ENCODE assay signal across 15 cellular contexts in the genomic region with DNA sequence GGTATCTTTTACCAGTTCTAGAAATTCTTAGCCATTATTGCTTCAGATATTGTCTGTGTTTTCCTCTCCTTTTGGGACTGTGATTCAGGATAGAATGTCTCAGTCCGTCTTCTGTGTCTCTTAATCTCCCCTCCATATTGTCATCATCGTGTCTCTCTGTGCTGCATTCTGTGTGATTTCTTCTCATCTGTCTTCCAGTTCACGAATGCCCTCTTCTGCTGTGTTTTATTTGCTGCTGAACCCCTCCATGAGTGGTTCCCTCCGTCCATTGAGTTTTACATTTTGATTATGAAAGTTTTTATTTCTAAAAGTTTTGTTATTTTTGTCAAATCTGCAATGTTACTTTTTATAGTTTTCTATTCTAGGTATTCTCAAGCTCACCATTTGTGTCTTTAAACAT. TPM values are rescaled to one million over a fixed set of nuclear protein-coding genes. Genes with fewer than 3 reads are reported as not detected.
DNase-seq lines count a peak whose midpoint lies in the region; TF ChIP-seq lines count a peak whose summit lies in the region.
"Had no signal": no experiment of that assay in that cellular context is flagged by ENCODE, and none has a peak within 500 bp of the region (broad histone marks: within the 10 kb centered on the region; RNA-seq: fewer than 3 reads in every experiment).

No MANE protein-coding gene starts in this region.

- H3K36me3 ChIP-seq in BLaER1: peaks cover 48% of the 10 kb centered on the region
- H3K36me3 ChIP-seq in CD4-positive, alpha-beta memory T cell (ENCODE audit: insufficient read depth, low read length): peaks cover 11% of the 10 kb centered on the region
- H3K36me3 ChIP-seq in PC-9 (ENCODE audit: low read depth): 0 out of 2 replicates have a peak, but pooled peaks cover 3% of the 10 kb centered on the region

- no TSS peak for BruUV-seq in PC-9 (replicated peaks; lab: Mats Ljungman, UMichigan)

- no peaks in the 10 kb centered on the region for H3K79me2 ChIP-seq in PC-9 (ENCODE audit: low read depth)

- H3K9ac ChIP-seq in BLaER1: no peak overlapping the region
- H3K9ac ChIP-seq: GM23248, KMS-11 had no signal

- intact Hi-C loops in CD4-positive, alpha-beta memory T cell (cut with micrococcal nuclease): no loop called here
- intact Hi-C loops in PC-9 (cut with micrococcal nuclease; ENCODE audit: unreplicated experiment): no loop called here

- H3K27ac Mint-ChIP-seq in CD4-positive, alpha-beta memory T cell: peak overlapping the region in 4 of 7 donors; percentile 5 to 79 (median 49)
- no peak overlapping the region for H3K27ac Mint-ChIP-seq in endothelial cell (ENCODE audit: unreplicated experiment)
- H3K27ac Mint-ChIP-seq: CD4-positive, CD25-positive, alpha-beta regulatory T cell; IgD-negative memory B cell had no signal

- H3K4me3 ChIP-seq in BLaER1: no peak overlapping the region
- H3K4me3 ChIP-seq in CD4-positive, alpha-beta memory T cell (ENCODE audit: low read length in 2 of 2): no peak overlapping the region
- H3K4me3 ChIP-seq in PC-9: no peak overlapping the region
- H3K4me3 ChIP-seq: A549, GM23248 had no signal

- H3K4me2 ChIP-seq in BLaER1 (peak overlapping the region; percentile 92), PC-9 (no peak overlapping the region)
- H3K4me2 ChIP-seq: A549, KMS-11 had no signal

- H3K27me3 Mint-ChIP-seq in CD4-positive, alpha-beta memory T cell: no peaks in the 10 kb centered on the region
- H3K27me3 Mint-ChIP-seq in endothelial cell (ENCODE audit: unreplicated experiment): peaks cover 4% of the 10 kb centered on the region
- H3K27me3 Mint-ChIP-seq: CD4-positive, CD25-positive, alpha-beta regulatory T cell; IgD-negative memory B cell had no signal

- H2AFZ ChIP-seq in PC-9: no peak overlapping the region
- H2AFZ ChIP-seq: GM23248 had no signal

- H4K20me1 ChIP-seq in BLaER1 (peaks cover 39% of the 10 kb centered on the region), PC-9 (ENCODE audit: insufficient read depth) (peaks cover 14% of the 10 kb centered on the region)

- no peaks in the 10 kb centered on the region for H3K9me2 ChIP-seq in PC-9 (ENCODE audit: insufficient read depth)

- POLR2A ChIA-PET in CD4-positive, alpha-beta memory T cell (lab: Charles Lee; ENCODE audit: partially characterized antibody): no interaction called here
- POLR2A ChIA-PET in PC-9 (lab: Charles Lee; ENCODE audit: unreplicated experiment): no interaction called here

- H3K27me3 ChIP-seq in BLaER1: no peaks in the 10 kb centered on the region
- no peaks in the 10 kb centered on the region for H3K27me3 ChIP-seq in CD4-positive, alpha-beta memory T cell (ENCODE audit: insufficient read depth, low read length)
- H3K27me3 ChIP-seq in PC-9 (ENCODE audit: insufficient read depth, low read depth): no peaks in the 10 kb centered on the region

- CTCF ChIA-PET in CD4-positive, alpha-beta memory T cell (lab: Charles Lee; ENCODE audit: partially characterized antibody): no interaction called here
- CTCF ChIA-PET in PC-9 (lab: Charles Lee): no interaction called here

- peaks cover 16 to 31% of the 10 kb centered on the region in 2 donors for H3K36me3 Mint-ChIP-seq in CD4-positive, alpha-beta memory T cell
- H3K36me3 Mint-ChIP-seq in endothelial cell (ENCODE audit: low read depth, unreplicated experiment): peaks cover 18% of the 10 kb centered on the region

- TF ChIP-seq CTCF in endothelial cell (IDR thresholded peaks at IDR 0.05; ENCODE audit: unreplicated experiment) (no peak), PC-9 (conservative IDR thresholded peaks at IDR 0.05) (no peak)

- H3K4me3 Mint-ChIP-seq in CD4-positive, alpha-beta memory T cell: no peak overlapping the region
- H3K4me3 Mint-ChIP-seq in endothelial cell (ENCODE audit: unreplicated experiment): peak overlapping the region; percentile 21
- H3K4me3 Mint-ChIP-seq: CD4-positive, CD25-positive, alpha-beta regulatory T cell; IgD-negative memory B cell had no signal

- peaks cover 9% of the 10 kb centered on the region; the same call in 1 of the 2 replicates for H3K9me3 ChIP-seq in BLaER1
- no peaks in the 10 kb centered on the region for H3K9me3 ChIP-seq in CD4-positive, alpha-beta memory T cell (ENCODE audit: control insufficient read depth in 1 of 2, low read length in 2 of 2)
- no peaks in the 10 kb centered on the region for H3K9me3 ChIP-seq in PC-9 (ENCODE audit: insufficient read depth, low read depth)
- H3K9me3 ChIP-seq: A549 had no signal

- H3F3A ChIP-seq in PC-9 (ENCODE audit: insufficient read depth, low read depth): no peaks in the 10 kb centered on the region

- H3K27ac ChIP-seq in BLaER1: peak overlapping the region; percentile 49; the same call in 1 of the 2 replicates
- no peak overlapping the region for H3K27ac ChIP-seq in CD4-positive, alpha-beta memory T cell (ENCODE audit: low read depth, low read length)
- no peak overlapping the region for H3K27ac ChIP-seq in PC-9
- H3K27ac ChIP-seq: A549, GM23248, KMS-11 had no signal

- DNase-seq in CD4-positive, alpha-beta memory T cell: peak in 1 of 5 donors; percentile 19
- DNase-seq in endothelial cell (ENCODE audit: low spot score) (no peak), putamen (ENCODE audit: low spot score) (no peak), PC-9 (no peak)
- DNase-seq: CD4-positive, CD25-positive, alpha-beta regulatory T cell; DMS153; DMS79 treated with DMSO at 0.1 percent for 48 hours; EL; GM23248 had no signal

- H3K9me3 Mint-ChIP-seq in CD4-positive, alpha-beta memory T cell: peaks cover 0 to 2% (median 0%) of the 10 kb centered on the region in 8 donors
- H3K9me3 Mint-ChIP-seq in endothelial cell (ENCODE audit: unreplicated experiment): no peaks in the 10 kb centered on the region

- H3K4me1 ChIP-seq in BLaER1 (peaks cover 81% of the 10 kb centered on the region), PC-9 (replicated peaks; ENCODE audit: insufficient read depth) (no peaks in the 10 kb centered on the region)
- H3K4me1 ChIP-seq in CD4-positive, alpha-beta memory T cell (ENCODE audit: insufficient read depth, low read length): peaks cover 10% of the 10 kb centered on the region
- H3K4me1 ChIP-seq: A549 had no signal

- peaks cover 5 to 17% (median 8%) of the 10 kb centered on the region in 4 donors for H3K4me1 Mint-ChIP-seq in CD4-positive, alpha-beta memory T cell
- H3K4me1 Mint-ChIP-seq in endothelial cell (ENCODE audit: unreplicated experiment): peaks cover 4% of the 10 kb centered on the region

RNA-seq across cellular contexts. Expression of a gene that starts 11.7 kb away (rescaled TPM):
- 10 to 100 TPM; 48.7 to 53.9 TPM for total RNA-seq in CD4-positive, alpha-beta memory T cell
- polyA plus RNA-seq in CD4-positive, alpha-beta memory T cell: 1 to 10 TPM in 1 of 2 donors, under 1 TPM in 1; 0.93 to 5.9 TPM
- total RNA-seq in endothelial cell (ENCODE audit: unreplicated experiment) (11.4 TPM), PC-9 (2021) (131 and 232 TPM in 2 replicates)

RNA-seq across cellular contexts. Expression of a gene that starts 30.5 kb away (rescaled TPM):
- total RNA-seq in CD4-positive, alpha-beta memory T cell: under 1 TPM in 1 of 2 experiments, not detected in 1; 0.39 TPM
- polyA plus RNA-seq in CD4-positive, alpha-beta memory T cell: under 1 TPM in 1 of 2 donors, not detected in 1; 0.14 TPM
- total RNA-seq in endothelial cell (ENCODE audit: unreplicated experiment): not detected
- 3.9 and 4.3 TPM in 2 replicates for total RNA-seq in PC-9 (2021)
- total RNA-seq: GM23248, HT-29 had no signal
- polyA plus RNA-seq: BJ; CD4-positive, CD25-positive, alpha-beta regulatory T cell; GM23248; IgD-negative memory B cell had no signal

RNA-seq across cellular contexts. Expression of a gene that starts 44.2 kb away (rescaled TPM):
- total RNA-seq in CD4-positive, alpha-beta memory T cell: 10 to 100 TPM; 98.9 to 99.5 TPM
- 10 to 100 TPM; 19.3 to 31.7 TPM for polyA plus RNA-seq in CD4-positive, alpha-beta memory T cell
- total RNA-seq in endothelial cell (ENCODE audit: unreplicated experiment): 19.9 TPM
- total RNA-seq in PC-9 (2021): 79.7 and 106 TPM in 2 replicates

RNA-seq across cellular contexts. Expression of a gene that starts 59.5 kb away (rescaled TPM):
- 10 to 100 TPM; 18.8 TPM for total RNA-seq in CD4-positive, alpha-beta memory T cell
- 10 to 100 TPM; 29.4 to 50.3 TPM for polyA plus RNA-seq in CD4-positive, alpha-beta memory T cell
- total RNA-seq in endothelial cell (ENCODE audit: unreplicated experiment): 42.3 TPM
- total RNA-seq in PC-9 (2021): 183 and 191 TPM in 2 replicates
